In genomic region chr2:10772868-10773215, GRCh38 we compare ENCODE assay signal across 24 cellular contexts. TPM values are rescaled to one million over a fixed set of nuclear protein-coding genes. Genes with fewer than 3 reads are reported as not detected.
DNase-seq lines count a peak whose midpoint lies in the region; ATAC-seq, FAIRE-seq and TF ChIP-seq lines count a peak whose summit lies in the region.
"Had no signal": no experiment of that assay in that cellular context is flagged by ENCODE, and none has a peak within 500 bp of the region (broad histone marks: within the 10 kb centered on the region; RNA-seq: fewer than 3 reads in every experiment).

No MANE protein-coding gene starts in this region.

- no peak overlapping the region for H2AFZ ChIP-seq in H1 (ENCODE audit: low read length)
- H2AFZ ChIP-seq: GM23248 had no signal

- no peak for FAIRE-seq in H1 (lab: Jason Lieb, UNC)
- FAIRE-seq: GM12891, K562, RCC 7860 had no signal

- H3K9me3 Mint-ChIP-seq in T-helper 2 cell treated with Interferon-gamma antibody and Interleukin-4, amounts not matched to agents 5 μg/mL and 100 μg/mL, for 36 hours = no peaks in the 10 kb centered on the region
- H3K9me3 Mint-ChIP-seq in nephron progenitor cell = no peaks in the 10 kb centered on the region
- H3K9me3 Mint-ChIP-seq in activated T-helper 17 cell treated with anti-CD3 and anti-CD28 coated beads, Interleukin-2, amount 50 U/mL, for 72 hours = no peaks in the 10 kb centered on the region
- H3K9me3 Mint-ChIP-seq: CD8-positive, alpha-beta T cell had no signal

- POLR2A ChIA-PET in H1 (lab: Charles Lee; ENCODE audit: partially characterized antibody) = no interaction called here

- peaks cover 2 to 3% of the 10 kb centered on the region in 2 experiments for H4K20me1 ChIP-seq in H1 (replicated peaks in 1 of 2; ENCODE audit: control insufficient read depth in 1 of 2, insufficient read depth in 2 of 2, low read length in 2 of 2)

- no peak overlapping the region; a peak in 1 of 7 replicates for H3K9ac ChIP-seq in H1 (replicated peaks in 1 of 4; ENCODE audit: extremely low read depth in 1 of 4, low read depth in 3 of 4, low read length in 3 of 4)
- H3K9ac ChIP-seq: GM23248 had no signal

- H3K27ac ChIP-seq in H1 (ENCODE audit: low read depth, low read length) = no peak overlapping the region
- H3K27ac ChIP-seq: GM23248 had no signal

- no peak overlapping the region for H3K4me3 Mint-ChIP-seq in T-helper 2 cell treated with Interferon-gamma antibody and Interleukin-4, amounts not matched to agents 5 μg/mL and 100 μg/mL, for 36 hours
- no peak overlapping the region for H3K4me3 Mint-ChIP-seq in nephron progenitor cell
- H3K4me3 Mint-ChIP-seq in activated T-helper 17 cell treated with anti-CD3 and anti-CD28 coated beads, Interleukin-2, amount 50 U/mL, for 72 hours = no peak overlapping the region
- H3K4me3 Mint-ChIP-seq: CD8-positive, alpha-beta T cell had no signal

- H3K79me1 ChIP-seq in H1 (ENCODE audit: low read depth, low read length) = no peaks in the 10 kb centered on the region; the same call in 1 of the 2 replicates

- H3K36me3 Mint-ChIP-seq in T-helper 2 cell treated with Interferon-gamma antibody and Interleukin-4, amounts not matched to agents 5 μg/mL and 100 μg/mL, for 36 hours (ENCODE audit: low read depth) = no peaks in the 10 kb centered on the region
- peaks cover 4% of the 10 kb centered on the region for H3K36me3 Mint-ChIP-seq in nephron progenitor cell (ENCODE audit: low read depth)
- H3K36me3 Mint-ChIP-seq in activated T-helper 17 cell treated with anti-CD3 and anti-CD28 coated beads, Interleukin-2, amount 50 U/mL, for 72 hours (ENCODE audit: low read depth) = peaks cover 5% of the 10 kb centered on the region

- peak overlapping the region; percentile 1 for H3K27ac Mint-ChIP-seq in T-helper 2 cell treated with Interferon-gamma antibody and Interleukin-4, amounts not matched to agents 5 μg/mL and 100 μg/mL, for 36 hours
- peak overlapping the region; percentile 66 for H3K27ac Mint-ChIP-seq in nephron progenitor cell
- no peak overlapping the region for H3K27ac Mint-ChIP-seq in activated T-helper 17 cell treated with anti-CD3 and anti-CD28 coated beads, Interleukin-2, amount 50 U/mL, for 72 hours
- H3K27ac Mint-ChIP-seq: CD8-positive, alpha-beta T cell had no signal

- no peaks in the 10 kb centered on the region for H3K27me3 Mint-ChIP-seq in T-helper 2 cell treated with Interferon-gamma antibody and Interleukin-4, amounts not matched to agents 5 μg/mL and 100 μg/mL, for 36 hours (ENCODE audit: low read depth)
- H3K27me3 Mint-ChIP-seq in nephron progenitor cell (ENCODE audit: low read depth, poor library complexity) = peaks cover 6% of the 10 kb centered on the region
- no peaks in the 10 kb centered on the region for H3K27me3 Mint-ChIP-seq in activated T-helper 17 cell treated with anti-CD3 and anti-CD28 coated beads, Interleukin-2, amount 50 U/mL, for 72 hours

- H2BK15ac ChIP-seq in H1 (ENCODE audit: low read length) = no peak overlapping the region

- H3K9me3 ChIP-seq in H1 (ENCODE audit: insufficient read depth in 2 of 2, low read depth in 1 of 2, low read length in 1 of 2) = no peaks in the 10 kb centered on the region
- H3K9me3 ChIP-seq: MG63 had no signal

- H4K91ac ChIP-seq in H1 (replicated peaks; ENCODE audit: insufficient read length, low read length) = no peak overlapping the region

- H2BK5ac ChIP-seq in H1 (ENCODE audit: low read depth, low read length) = no peak overlapping the region

- no peaks in the 10 kb centered on the region for H3K79me2 ChIP-seq in H1 (ENCODE audit: control insufficient read depth in 1 of 2, insufficient read depth in 2 of 2, low read length in 2 of 2)

- H3K36me3 ChIP-seq in H1 (ENCODE audit: control insufficient read depth in 2 of 4, insufficient read depth in 4 of 4, low read length in 3 of 4) = peaks cover 0 to 2% (median 0%) of the 10 kb centered on the region in 4 experiments; a peak in 1 of 8 replicates
- H3K36me3 ChIP-seq: MG63 had no signal

- H3K4me1 ChIP-seq in H1 (replicated peaks in 1 of 4; ENCODE audit: control insufficient read depth in 3 of 4, insufficient read depth in 4 of 4, low read length in 3 of 4) = peaks cover 0 to 7% (median 2%) of the 10 kb centered on the region in 4 experiments; a peak in 3 of 7 replicates

- intact Hi-C loops in sciatic nerve (cut with DNase I) = no loop called here

- ATAC-seq in sciatic nerve = no peak
- ATAC-seq in activated T-helper 17 cell treated with anti-CD3 and anti-CD28 coated beads, Interleukin-2, amount 50 U/mL, for 72 hours (replicated peaks) = no peak
- ATAC-seq: CD8-positive, alpha-beta T cell; K562 had no signal

- TF ChIP-seq CTCF in H1 (IDR thresholded peaks at IDR 0.05; ENCODE audit: control extremely low read depth in 1 of 3, insufficient read depth in 1 of 3, low read depth in 1 of 3, low read length in 3 of 3) (no peak), nephron progenitor cell (IDR thresholded peaks at IDR 0.05) (no peak)

- no peak for TF ChIP-seq EP300 in H1 (IDR thresholded peaks at IDR 0.05; ENCODE audit: borderline replicate concordance in 1 of 2, low read depth in 2 of 2, low read length in 2 of 2)

- no peak overlapping the region for H4K5ac ChIP-seq in H1 (ENCODE audit: insufficient read length, low read depth, low read length)

- H3K4me3 ChIP-seq in H1 (ENCODE audit: extremely low read depth in 1 of 4, insufficient read depth in 2 of 4, low read depth in 3 of 4, low read length in 4 of 4) = no peak overlapping the region
- H3K4me3 ChIP-seq: GM23248, K562, MG63 had no signal

- no peak for TF ChIP-seq RAD21 in H1 (IDR thresholded peaks at IDR 0.05 in 1 of 2, conservative IDR thresholded peaks at IDR 0.05 in 1 of 2; ENCODE audit: low read depth in 2 of 2, low read length in 2 of 2)

- H2BK20ac ChIP-seq in H1 (ENCODE audit: low read length) = no peak overlapping the region

- H3K27me3 ChIP-seq in H1 (replicated peaks in 1 of 4; ENCODE audit: control insufficient read depth in 3 of 4, extremely low read depth in 1 of 4, insufficient read depth in 3 of 4, low read length in 3 of 4) = no peaks in the 10 kb centered on the region
- H3K27me3 ChIP-seq: MG63 had no signal

- no peaks in the 10 kb centered on the region for H3K4me1 Mint-ChIP-seq in T-helper 2 cell treated with Interferon-gamma antibody and Interleukin-4, amounts not matched to agents 5 μg/mL and 100 μg/mL, for 36 hours (ENCODE audit: low read depth)
- H3K4me1 Mint-ChIP-seq in nephron progenitor cell = peaks cover 33% of the 10 kb centered on the region
- H3K4me1 Mint-ChIP-seq in activated T-helper 17 cell treated with anti-CD3 and anti-CD28 coated beads, Interleukin-2, amount 50 U/mL, for 72 hours = no peaks in the 10 kb centered on the region

- no peak for DNase-seq in T-helper 2 cell treated with Interferon-gamma antibody and Interleukin-4, amounts not matched to agents 5 μg/mL and 100 μg/mL, for 36 hours (ENCODE audit: low spot score)
- DNase-seq in T-helper 2 cell (no peak), H1 (ENCODE audit: low read depth in 1 of 2, low spot score in 2 of 2) (no peak), nephron progenitor cell (no peak), sciatic nerve (ENCODE audit: low spot score) (peak; percentile 41), GOT3 (lab: John Stamatoyannopoulos, UW) (no peak), ecto neural progenitor cell (ENCODE audit: low spot score) (no peak)
- DNase-seq: 8988T; AML-193; C1 segment of cervical spinal cord; CD8-positive, alpha-beta T cell; GM23248; MG63; NCI-H1417; NCI-H187; NCI-H446 treated with DMSO at 0.1 percent for 48 hours; NCI-H526 treated with DMSO at 0.1 percent for 48 hours; OCI-M1 had no signal

- H2BK12ac ChIP-seq in H1 (ENCODE audit: low read depth, low read length) = no peak overlapping the region

- no peak overlapping the region for H3K23ac ChIP-seq in H1 (ENCODE audit: insufficient read length)

- no peaks in the 10 kb centered on the region for H3K23me2 ChIP-seq in H1 (ENCODE audit: low read depth, low read length)

- H3K4ac ChIP-seq in H1 (replicated peaks; ENCODE audit: insufficient read length, low read depth, low read length) = no peak overlapping the region

- H3K14ac ChIP-seq in H1 (ENCODE audit: insufficient read length) = no peak overlapping the region

- H3K18ac ChIP-seq in H1 (ENCODE audit: extremely low read depth, low read length) = no peak overlapping the region

- 85% methylated on average over 13 of the region's 13 CpGs; no CpG with 5 or more reads in 1 of the 2 experiments for WGBS in H1 (ENCODE audit: extremely low coverage in 1 of 2, insufficient coverage in 1 of 2, insufficient read length in 1 of 2, insufficient replicate concordance in 2 of 2, low coverage in 1 of 2, low lambda C conversion rate in 2 of 2, missing lambda C conversion rate in 1 of 2), 2 experiments

- H3K4me2 ChIP-seq in H1 (ENCODE audit: insufficient read depth in 1 of 2, low read depth in 2 of 2, low read length in 2 of 2) = no peak overlapping the region

- H2AK5ac ChIP-seq in H1 (ENCODE audit: low read depth, low read length) = no peak overlapping the region

- H3K56ac ChIP-seq in H1 (replicated peaks; ENCODE audit: insufficient read length, low read depth, low read length) = no peak overlapping the region

- CTCF ChIA-PET in H1 (lab: Charles Lee; ENCODE audit: partially characterized antibody) = interaction anchor here (0.8 to 1.4 kb wide), 2 partner anchors 18 to 64 kb away, joined by 3 to 5 read pairs; no protein-coding TSS in a partner anchor

- H2BK120ac ChIP-seq in H1 (replicated peaks; ENCODE audit: low read depth, low read length) = no peak overlapping the region

- peak overlapping the region; percentile 2; the same call in 1 of the 2 replicates for H4K8ac ChIP-seq in H1 (ENCODE audit: extremely low read depth, insufficient read depth, low read length)

- TF ChIP-seq POLR2A in H1 (IDR thresholded peaks at IDR 0.05; ENCODE audit: control extremely low read depth in 1 of 2, low read depth in 2 of 2, low read length in 2 of 2) = no peak

RNA-seq across cellular contexts. Expression of gene PDIA6, which starts 39.7 kb away (rescaled TPM):
- 383 and 384 TPM in 2 replicates for total RNA-seq in H1 (2021; fragmentation: NEBNext Ultra II Directional; extraction: Animal tissue kit (Norgen Biotek cat#: 25700))
- 140 and 181 TPM in 2 replicates for polyA plus RNA-seq in H1 (2011; rRNA removed)
- 288 TPM for polyA plus RNA-seq in H1 (2011; cell fraction: cytosol; rRNA removed)
- polyA plus RNA-seq in H1 (2011; cell fraction: nucleus; rRNA removed) = 82.8 TPM
- 288 to 306 TPM (median 300 TPM) in 4 replicates for polyA plus RNA-seq in H1 (2012, experiment 1 of 2)
- 64.6 TPM for polyA plus RNA-seq in H1 (2012, experiment 2 of 2)
- 508 TPM for polyA plus RNA-seq in H1 (2013, experiment 1 of 2)
- 560 TPM for polyA plus RNA-seq in H1 (2013, experiment 2 of 2)
- 136 and 139 TPM in 2 replicates for polyA minus RNA-seq in H1 (2011; rRNA and poly(A)+ RNA removed)
- polyA minus RNA-seq in H1 (2011; cell fraction: cytosol; rRNA and poly(A)+ RNA removed) = 120 TPM
- 54.6 TPM for polyA minus RNA-seq in H1 (2011; cell fraction: nucleus; rRNA and poly(A)+ RNA removed)
- 95.4 TPM for total RNA-seq in sciatic nerve
- total RNA-seq in activated T-helper 17 cell treated with anti-CD3 and anti-CD28 coated beads, Interleukin-2, amount 50 U/mL, for 72 hours = 100 to 1,000 TPM; 129 to 206 TPM

RNA-seq across cellular contexts. Expression of gene ATP6V1C2, which starts 51.4 kb away (rescaled TPM):
- total RNA-seq in H1 (2021; fragmentation: NEBNext Ultra II Directional; extraction: Animal tissue kit (Norgen Biotek cat#: 25700)) = 0.63 and 0.74 TPM in 2 replicates
- 0.29 and 0.36 TPM in 2 replicates for polyA plus RNA-seq in H1 (2011; rRNA removed)
- polyA plus RNA-seq in H1 (2011; cell fraction: cytosol; rRNA removed) = 0.41 TPM
- 1.5 TPM for polyA plus RNA-seq in H1 (2011; cell fraction: nucleus; rRNA removed)
- polyA plus RNA-seq in H1 (2012, experiment 1 of 2) = 1.7 to 2.8 TPM (median 1.8 TPM) in 4 replicates
- 0.39 TPM for polyA plus RNA-seq in H1 (2012, experiment 2 of 2)
- polyA plus RNA-seq in H1 (2013, experiment 1 of 2) = 0.47 TPM
- polyA plus RNA-seq in H1 (2013, experiment 2 of 2) = 0.74 TPM
- 0.22 and 0.28 TPM in 2 replicates for polyA minus RNA-seq in H1 (2011; rRNA and poly(A)+ RNA removed)
- not detected for polyA minus RNA-seq in H1 (2011; cell fraction: cytosol; rRNA and poly(A)+ RNA removed)
- 0.90 TPM for polyA minus RNA-seq in H1 (2011; cell fraction: nucleus; rRNA and poly(A)+ RNA removed)
- total RNA-seq in sciatic nerve = 0.62 TPM
- not detected for total RNA-seq in activated T-helper 17 cell treated with anti-CD3 and anti-CD28 coated beads, Interleukin-2, amount 50 U/mL, for 72 hours
- total RNA-seq: CD8-positive, alpha-beta T cell; G401; GM23248; LHCN-M2 had no signal
